Comparison of ENCODE assay signal across 10 cellular contexts in the genomic region with DNA sequence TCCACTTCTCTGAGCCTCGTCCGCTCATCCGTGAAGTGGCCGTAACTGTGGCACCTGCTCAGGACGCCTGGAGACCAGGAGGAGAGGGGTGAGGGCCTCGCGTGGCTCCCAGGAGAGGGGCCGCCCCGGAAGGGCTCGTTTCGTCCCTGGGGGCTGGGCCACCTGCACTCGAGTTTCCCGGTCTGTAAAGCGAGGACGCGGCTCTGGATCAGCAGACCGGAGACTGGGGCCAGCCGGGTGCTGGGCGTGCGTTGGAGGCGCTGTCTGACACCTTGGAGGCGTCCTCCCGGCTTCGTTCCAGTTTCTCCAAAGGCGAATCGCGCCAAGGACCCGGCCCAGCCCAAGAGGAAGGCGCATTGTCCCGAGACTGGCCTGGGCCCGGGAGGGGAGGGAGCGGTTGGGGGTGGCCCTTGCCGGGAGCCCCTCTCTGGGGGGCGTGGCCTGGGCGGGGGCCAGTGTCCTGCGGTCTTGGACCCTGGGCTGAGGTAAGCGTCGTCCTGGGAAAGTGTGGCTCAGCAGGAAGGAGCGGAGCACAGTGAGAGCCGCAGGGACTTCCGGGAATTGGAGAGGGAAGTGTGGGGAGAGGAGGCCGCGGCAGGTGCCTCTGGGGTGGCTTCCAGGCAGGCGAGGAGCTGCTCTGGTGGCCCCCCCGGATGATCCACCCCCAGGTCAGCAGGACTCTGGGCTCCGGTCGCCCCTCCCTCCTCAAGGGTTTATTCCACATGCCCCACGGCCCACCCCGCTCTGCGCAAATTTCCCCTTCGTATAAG.
A peak's percentile ranks its signal among the peaks of the same experiment; 100 is the strongest.
DNase-seq lines count a peak whose midpoint lies in the region; ATAC-seq, FAIRE-seq and TF ChIP-seq lines count a peak whose summit lies in the region.
"Had no signal": no experiment of that assay in that cellular context is flagged by ENCODE, and none has a peak within 500 bp of the region (broad histone marks: within the 10 kb centered on the region; RNA-seq: fewer than 3 reads in every experiment).

No MANE protein-coding gene starts in this region.

- 0 out of 2 replicates have a peak overlapping the region, but pooled peaks have one; percentile 9 for H3K4me2 ChIP-seq in GM12878 (ENCODE audit: control insufficient read depth, insufficient read depth)

- H3K4me1 Mint-ChIP-seq in activated CD4-positive, alpha-beta T cell treated with anti-CD3 and anti-CD28 coated beads for 36 hours: peaks cover 25% of the 10 kb centered on the region
- H3K4me1 Mint-ChIP-seq in memory B cell: peaks cover 17% of the 10 kb centered on the region

- no peaks in the 10 kb centered on the region for H3K27me3 Mint-ChIP-seq in activated CD4-positive, alpha-beta T cell treated with anti-CD3 and anti-CD28 coated beads for 36 hours
- peaks cover 8% of the 10 kb centered on the region for H3K27me3 Mint-ChIP-seq in memory B cell

- no peak for FAIRE-seq in GM12878 (lab: Jason Lieb, UNC)

- H3K4me1 ChIP-seq in GM12878 (ENCODE audit: control insufficient read depth, insufficient read depth, low read length): no peaks in the 10 kb centered on the region
- peaks cover 10 to 15% of the 10 kb centered on the region in 2 donors for H3K4me1 ChIP-seq in thyroid gland
- H3K4me1 ChIP-seq: HAP-1 had no signal

- intact Hi-C loops in activated CD4-positive, alpha-beta T cell treated with anti-CD3 and anti-CD28 coated beads for 36 hours (cut with DNase I, micrococcal nuclease): no loop called here
- intact Hi-C loops in GM12878 (cut with micrococcal nuclease; ENCODE audit: unreplicated experiment) (no loop called here), thyroid gland (cut with DNase I) (no loop called here)

- H3K36me3 Mint-ChIP-seq in activated CD4-positive, alpha-beta T cell treated with anti-CD3 and anti-CD28 coated beads for 36 hours (ENCODE audit: low read depth): peaks cover 4% of the 10 kb centered on the region
- H3K36me3 Mint-ChIP-seq in memory B cell: peaks cover 3% of the 10 kb centered on the region

- ATAC-seq in activated CD4-positive, alpha-beta T cell treated with anti-CD3 and anti-CD28 coated beads for 36 hours: peak; percentile 9
- ATAC-seq in GM12878: no peak
- peak; percentile 75 for ATAC-seq in memory B cell (ENCODE audit: low read depth)
- no peak for ATAC-seq in GM19395 (IDR thresholded peaks at IDR 0.05; ENCODE audit: unreplicated experiment)

- H3K27ac ChIP-seq in GM12878 (ENCODE audit: control insufficient read depth, insufficient read depth): no peak overlapping the region
- peak overlapping the region in 2 of 3 donors; percentile 1 to 15 for H3K27ac ChIP-seq in thyroid gland

- TF ChIP-seq CTCF in GM12878 (IDR thresholded peaks at IDR 0.05 in 2 of 3, conservative IDR thresholded peaks at IDR 0.05 in 1 of 3; ENCODE audit: control insufficient read depth in 2 of 3, extremely low read depth in 1 of 3, insufficient read depth in 1 of 3, low read depth in 3 of 3, low read length in 3 of 3) (no peak), thyroid gland (IDR thresholded peaks at IDR 0.05) (no peak)

- POLR2A ChIA-PET in activated CD4-positive, alpha-beta T cell treated with anti-CD3 and anti-CD28 coated beads for 36 hours (lab: Charles Lee): no interaction called here
- POLR2A ChIA-PET in GM12878 (lab: Charles Lee): no interaction called here

- H4K20me1 ChIP-seq in GM12878 (ENCODE audit: control insufficient read depth, insufficient read depth): no peaks in the 10 kb centered on the region

- peak overlapping the region; percentile 17; the same call in 1 of the 2 replicates for H2AFZ ChIP-seq in GM12878 (ENCODE audit: control insufficient read depth, low read depth, low read length)

- no peak overlapping the region for H3K9ac ChIP-seq in GM12878 (ENCODE audit: control insufficient read depth, insufficient read depth, low read length)

- H3K4me3 ChIP-seq in GM12878 (no peak overlapping the region), thyroid gland (replicated peaks in 1 of 3) (peak overlapping the region in 1 of 3 donors; percentile 16)
- H3K4me3 ChIP-seq: HAP-1 had no signal

- H3K4me3 Mint-ChIP-seq in activated CD4-positive, alpha-beta T cell treated with anti-CD3 and anti-CD28 coated beads for 36 hours: no peak overlapping the region
- H3K4me3 Mint-ChIP-seq in memory B cell: peak overlapping the region; percentile 70

- no peaks in the 10 kb centered on the region for H3K79me2 ChIP-seq in GM12878 (ENCODE audit: control insufficient read depth, insufficient read depth, low read length)

- no TSS peak for BruUV-seq in GM12878 (replicated peaks; lab: Mats Ljungman, UMichigan)

- H3K27me3 ChIP-seq in GM12878 (replicated peaks in 1 of 2; ENCODE audit: control insufficient read depth in 2 of 2, insufficient read depth in 2 of 2, low read length in 1 of 2) (no peaks in the 10 kb centered on the region), thyroid gland (no peaks in the 10 kb centered on the region)

- H3K36me3 ChIP-seq in GM12878 (ENCODE audit: control insufficient read depth in 2 of 2, insufficient read depth in 2 of 2, low read length in 1 of 2): no peaks in the 10 kb centered on the region
- no peaks in the 10 kb centered on the region for H3K36me3 ChIP-seq in thyroid gland
- H3K36me3 ChIP-seq: HAP-1 had no signal

- peaks cover 12% of the 10 kb centered on the region for H3K9me3 Mint-ChIP-seq in activated CD4-positive, alpha-beta T cell treated with anti-CD3 and anti-CD28 coated beads for 36 hours (ENCODE audit: low read depth)
- H3K9me3 Mint-ChIP-seq in memory B cell: peaks cover 8% of the 10 kb centered on the region

- TF ChIP-seq POLR2A in GM12878 (IDR thresholded peaks at IDR 0.05; ENCODE audit: low read depth, low read length): no peak
- peak in 1 of 2 donors; percentile 29 for TF ChIP-seq POLR2A in thyroid gland (IDR thresholded peaks at IDR 0.05)

- in situ Hi-C loops in GM12878 (cut with MboI): no loop called here

- H3K27ac Mint-ChIP-seq in activated CD4-positive, alpha-beta T cell treated with anti-CD3 and anti-CD28 coated beads for 36 hours: peak overlapping the region; percentile 60
- H3K27ac Mint-ChIP-seq in memory B cell: peak overlapping the region; percentile 25

- SMC1A ChIA-PET in GM12878 (lab: Charles Lee; ENCODE audit: uncharacterized antibody, unreplicated experiment): no interaction called here

- TF ChIP-seq EP300 in GM12878 (IDR thresholded peaks at IDR 0.05; ENCODE audit: borderline replicate concordance in 1 of 2, control insufficient read depth in 1 of 2, low read depth in 2 of 2, low read length in 2 of 2): no peak

- 38% methylated on average over 50 of the region's 51 CpGs for WGBS in GM12878 (ENCODE audit: insufficient coverage, insufficient replicate concordance, low lambda C conversion rate, missing lambda C conversion rate)
- WGBS in thyroid gland, 2 donors: 18 to 39% methylated on average over 21 to 22 of the region's 51 CpGs

- no peak for DNase-seq in activated CD4-positive, alpha-beta T cell treated with anti-CD3 and anti-CD28 coated beads for 36 hours
- no peak for DNase-seq in activated CD4-positive, alpha-beta T cell treated with anti-CD3 and anti-CD28 coated beads, Interleukin-2, amount 50 U/mL, for 48 hours
- DNase-seq in GM12878 (ENCODE audit: low read depth, low spot score) (no peak), memory B cell (ENCODE audit: low spot score in 2 of 2) (no peak), thyroid gland (peak; percentile 86 to 92), middle frontal gyrus (ENCODE audit: extremely low spot score, low spot score) (no peak), cortex of kidney (lab: John Stamatoyannopoulos, UW) (no peak)
- DNase-seq: NCI-H510A had no signal

- RAD21 ChIA-PET in GM12878 (lab: Charles Lee; ENCODE audit: unreplicated experiment): no interaction called here

- CTCF ChIA-PET in activated CD4-positive, alpha-beta T cell treated with anti-CD3 and anti-CD28 coated beads for 36 hours (lab: Charles Lee): no interaction called here
- CTCF ChIA-PET in GM12878 (lab: Yijun Ruan, JAX): no interaction called here

- H3K9me3 ChIP-seq in GM12878 (replicated peaks; ENCODE audit: control insufficient read depth, insufficient read depth, low read length) (no peaks in the 10 kb centered on the region; the same call in 2 of the 3 replicates), thyroid gland (no peaks in the 10 kb centered on the region)

- TF ChIP-seq RAD21 in GM12878 (IDR thresholded peaks at IDR 0.05; ENCODE audit: insufficient read depth, low read depth, low read length): no peak

TF ChIP-seq in GM12878, 131 proteins besides CTCF, POLR2A, EP300 and RAD21:
- no peak for TF ChIP-seq IKZF2 (IDR thresholded peaks at IDR 0.05)
- TF ChIP-seq FOXM1 (IDR thresholded peaks at IDR 0.05; ENCODE audit: low read depth, low read length): no peak
- TF ChIP-seq ZNF24 (IDR thresholded peaks at IDR 0.05): no peak
- TF ChIP-seq, protein P1, sequence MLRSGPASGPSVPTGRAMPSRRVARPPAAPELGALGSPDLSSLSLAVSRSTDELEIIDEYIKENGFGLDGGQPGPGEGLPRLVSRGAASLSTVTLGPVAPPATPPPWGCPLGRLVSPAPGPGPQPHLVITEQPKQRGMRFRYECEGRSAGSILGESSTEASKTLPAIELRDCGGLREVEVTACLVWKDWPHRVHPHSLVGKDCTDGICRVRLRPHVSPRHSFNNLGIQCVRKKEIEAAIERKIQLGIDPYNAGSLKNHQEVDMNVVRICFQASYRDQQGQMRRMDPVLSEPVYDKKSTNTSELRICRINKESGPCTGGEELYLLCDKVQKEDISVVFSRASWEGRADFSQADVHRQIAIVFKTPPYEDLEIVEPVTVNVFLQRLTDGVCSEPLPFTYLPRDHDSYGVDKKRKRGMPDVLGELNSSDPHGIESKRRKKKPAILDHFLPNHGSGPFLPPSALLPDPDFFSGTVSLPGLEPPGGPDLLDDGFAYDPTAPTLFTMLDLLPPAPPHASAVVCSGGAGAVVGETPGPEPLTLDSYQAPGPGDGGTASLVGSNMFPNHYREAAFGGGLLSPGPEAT (IDR thresholded peaks at IDR 0.05; ENCODE audit: low read depth): no peak
- TF ChIP-seq GATAD2B (conservative IDR thresholded peaks at IDR 0.05; ENCODE audit: low read depth): no peak
- TF ChIP-seq SREBF2 (IDR thresholded peaks at IDR 0.05; ENCODE audit: low read length): no peak
- no peak for TF ChIP-seq EED (IDR thresholded peaks at IDR 0.05; ENCODE audit: low read depth)
- TF ChIP-seq SMAD1 (IDR thresholded peaks at IDR 0.05; ENCODE audit: low read depth, partially characterized antibody): no peak

Comparison
In these comparisons a context has a peak if more than half of its experiments do, and no peak if none do; other contexts are left out.
1. ATAC-seq: peak in activated CD4-positive, alpha-beta T cell treated with anti-CD3 and anti-CD28 coated beads for 36 hours (single experiment) and memory B cell (single experiment); none in GM12878 (single experiment) and GM19395 (single experiment).
2. DNase-seq: peak in thyroid gland (2 of 2); none in activated CD4-positive, alpha-beta T cell treated with anti-CD3 and anti-CD28 coated beads for 36 hours (single experiment), activated CD4-positive, alpha-beta T cell treated with anti-CD3 and anti-CD28 coated beads, Interleukin-2, amount 50 U/mL, for 48 hours (0 of 2), GM12878 (single experiment), memory B cell (0 of 2), middle frontal gyrus (single experiment) and cortex of kidney (single experiment).